8 cellular contexts compared by ENCODE assay signal in the genomic region with DNA sequence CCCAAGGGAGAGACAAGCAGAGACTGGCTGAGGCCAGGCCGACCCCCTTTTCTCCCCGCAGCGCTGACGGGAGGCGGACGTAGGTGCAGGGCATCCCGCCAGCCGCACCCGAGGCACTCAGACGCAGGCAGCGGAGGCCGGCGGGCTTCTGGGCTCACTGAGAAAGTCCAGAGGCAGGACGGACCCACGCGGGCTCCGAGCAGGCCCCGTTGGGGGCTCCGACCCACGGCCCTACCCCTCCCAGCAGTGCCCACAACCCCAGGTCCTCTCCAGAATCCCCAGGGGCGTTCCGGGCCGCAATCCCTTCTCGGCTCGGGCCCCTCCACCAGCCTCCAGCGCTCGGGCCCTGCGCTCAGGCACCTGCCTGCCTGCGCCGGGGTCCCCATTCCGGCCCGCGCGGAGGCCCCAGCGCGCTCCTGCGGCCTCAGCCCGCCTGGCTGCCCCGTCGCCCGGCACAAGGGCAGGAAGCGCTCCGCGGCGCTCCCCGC. TPM values are rescaled to one million over a fixed set of nuclear protein-coding genes. Genes with fewer than 3 reads are reported as not detected.
A peak's percentile ranks its signal among the peaks of the same experiment; 100 is the strongest.
DNase-seq lines count a peak whose midpoint lies in the region; ATAC-seq and TF ChIP-seq lines count a peak whose summit lies in the region.

No MANE protein-coding gene starts in this region.

- H3K4me1 ChIP-seq in mesodermal cell (ENCODE audit: control insufficient read depth, insufficient read depth, low read length, poor library complexity, severe bottlenecking), result no peaks in the 10 kb centered on the region

- no peaks in the 10 kb centered on the region for H3K9me3 Mint-ChIP-seq in activated CD4-positive, alpha-beta memory T cell treated with anti-CD3 and anti-CD28 coated beads, Interleukin-2, amount 10 ng/mL, durations not matched to agents 7 days and 5 days
- no peaks in the 10 kb centered on the region for H3K9me3 Mint-ChIP-seq in endothelial cell (ENCODE audit: unreplicated experiment)

- DNase-seq in NCI-H2029 (lab: John Stamatoyannopoulos, UW), result peak; percentile 27
- no peak for DNase-seq in NCI-H2029 treated with DMSO at 0.1 percent for 48 hours (lab: John Stamatoyannopoulos, UW)
- DNase-seq in NCI-H2171 (lab: John Stamatoyannopoulos, UW), result peak; percentile 78
- peak; percentile 62 for DNase-seq in activated CD4-positive, alpha-beta memory T cell treated with anti-CD3 and anti-CD28 coated beads, Interleukin-2, amount 10 ng/mL, durations not matched to agents 7 days and 5 days
- DNase-seq in endothelial cell (ENCODE audit: low spot score), result peak; percentile 56
- DNase-seq in stimulated activated CD8-positive, alpha-beta memory T cell treated with anti-CD3 and anti-CD28 coated beads, Interleukin-4, amount 100 ng/mL, for 24 hours (ENCODE audit: low read depth), result peak; percentile 27

- no peaks in the 10 kb centered on the region for H3K27me3 Mint-ChIP-seq in activated CD4-positive, alpha-beta memory T cell treated with anti-CD3 and anti-CD28 coated beads, Interleukin-2, amount 10 ng/mL, durations not matched to agents 7 days and 5 days
- H3K27me3 Mint-ChIP-seq in endothelial cell (ENCODE audit: unreplicated experiment), result peaks cover 10% of the 10 kb centered on the region

- ATAC-seq in HG02884 (IDR thresholded peaks at IDR 0.05; ENCODE audit: unreplicated experiment), result peak; percentile 24

- peaks cover 32% of the 10 kb centered on the region for H3K36me3 Mint-ChIP-seq in activated CD4-positive, alpha-beta memory T cell treated with anti-CD3 and anti-CD28 coated beads, Interleukin-2, amount 10 ng/mL, durations not matched to agents 7 days and 5 days (ENCODE audit: low read depth)
- H3K36me3 Mint-ChIP-seq in endothelial cell (ENCODE audit: low read depth, unreplicated experiment), result peaks cover 8% of the 10 kb centered on the region

- H3K36me3 ChIP-seq in mesodermal cell (ENCODE audit: control insufficient read depth, insufficient read depth, low read length), result peaks cover 8% of the 10 kb centered on the region

- H3K9me3 ChIP-seq in mesodermal cell (ENCODE audit: control insufficient read depth, low read length), result no peaks in the 10 kb centered on the region

- TF ChIP-seq CTCF in endothelial cell (IDR thresholded peaks at IDR 0.05; ENCODE audit: unreplicated experiment), result no peak

- H3K27ac Mint-ChIP-seq in activated CD4-positive, alpha-beta memory T cell treated with anti-CD3 and anti-CD28 coated beads, Interleukin-2, amount 10 ng/mL, durations not matched to agents 7 days and 5 days, result peak overlapping the region; percentile 86
- H3K27ac Mint-ChIP-seq in endothelial cell (ENCODE audit: unreplicated experiment), result peak overlapping the region; percentile 91

- peak overlapping the region; percentile 78 for H3K4me3 ChIP-seq in mesodermal cell (ENCODE audit: extremely low read depth, insufficient read depth, low read length, poor library complexity, severe bottlenecking)

- peak overlapping the region; percentile 92 for H3K4me3 Mint-ChIP-seq in activated CD4-positive, alpha-beta memory T cell treated with anti-CD3 and anti-CD28 coated beads, Interleukin-2, amount 10 ng/mL, durations not matched to agents 7 days and 5 days
- peak overlapping the region; percentile 95 for H3K4me3 Mint-ChIP-seq in endothelial cell (ENCODE audit: unreplicated experiment)

- 0 to 1% methylated on average over 32 to 41 of the region's 46 CpGs for WGBS in mesodermal cell (ENCODE audit: insufficient coverage in 2 of 2), 2 experiments

- H3K4me1 Mint-ChIP-seq in activated CD4-positive, alpha-beta memory T cell treated with anti-CD3 and anti-CD28 coated beads, Interleukin-2, amount 10 ng/mL, durations not matched to agents 7 days and 5 days, result peaks cover 43% of the 10 kb centered on the region
- peaks cover 17% of the 10 kb centered on the region for H3K4me1 Mint-ChIP-seq in endothelial cell (ENCODE audit: unreplicated experiment)

- CTCF ChIA-PET in activated CD4-positive, alpha-beta memory T cell treated with anti-CD3 and anti-CD28 coated beads, Interleukin-2, amount 10 ng/mL, durations not matched to agents 7 days and 5 days (lab: Charles Lee), result interaction anchor here (0.5 kb wide), 1 partner anchor 279 kb away, joined by 3 read pairs; no protein-coding TSS in a partner anchor

- POLR2A ChIA-PET in activated CD4-positive, alpha-beta memory T cell treated with anti-CD3 and anti-CD28 coated beads, Interleukin-2, amount 10 ng/mL, durations not matched to agents 7 days and 5 days (lab: Charles Lee), result interaction anchor here (0.8 to 2.6 kb wide), 7 partner anchors 18 to 278 kb away, joined by 3 to 21 read pairs (median 4); a partner anchor contains a TSS

- peak overlapping the region; percentile 77 for H3K27ac ChIP-seq in mesodermal cell (ENCODE audit: low read depth, low read length, severe bottlenecking)

RNA-seq across cellular contexts. Expression of a gene that starts 0.5 kb away (rescaled TPM):
- total RNA-seq in activated CD4-positive, alpha-beta memory T cell treated with anti-CD3 and anti-CD28 coated beads, Interleukin-2, amount 10 ng/mL, durations not matched to agents 7 days and 5 days, result 10 to 100 TPM; 28.6 to 29.6 TPM
- 39.4 TPM for total RNA-seq in endothelial cell (ENCODE audit: unreplicated experiment)
- polyA plus RNA-seq in mesodermal cell (2013, experiment 1 of 2), result 19.9 TPM
- polyA plus RNA-seq in mesodermal cell (2013, experiment 2 of 2), result 17.7 TPM
